Comparison of ENCODE assay signal across 1 cellular context in genomic region chr10:1093696-1094095, GRCh38.
TF ChIP-seq lines count a peak whose summit lies in the region.

No MANE protein-coding gene starts in this region.

TF ChIP-seq in IMR-90, 13 proteins besides CTCF, POLR2A, EP300 and RAD21 (continued from another document):
- TF ChIP-seq MXI1 (IDR thresholded peaks at IDR 0.05; ENCODE audit: borderline replicate concordance, low read depth, low read length) (no peak), BHLHE40 (IDR thresholded peaks at IDR 0.05; ENCODE audit: low read depth, low read length) (no peak), NFE2L2 (IDR thresholded peaks at IDR 0.05; ENCODE audit: low read depth, low read length) (no peak)
